Comparison of ENCODE assay signal across 18 cellular contexts in the genomic region with DNA sequence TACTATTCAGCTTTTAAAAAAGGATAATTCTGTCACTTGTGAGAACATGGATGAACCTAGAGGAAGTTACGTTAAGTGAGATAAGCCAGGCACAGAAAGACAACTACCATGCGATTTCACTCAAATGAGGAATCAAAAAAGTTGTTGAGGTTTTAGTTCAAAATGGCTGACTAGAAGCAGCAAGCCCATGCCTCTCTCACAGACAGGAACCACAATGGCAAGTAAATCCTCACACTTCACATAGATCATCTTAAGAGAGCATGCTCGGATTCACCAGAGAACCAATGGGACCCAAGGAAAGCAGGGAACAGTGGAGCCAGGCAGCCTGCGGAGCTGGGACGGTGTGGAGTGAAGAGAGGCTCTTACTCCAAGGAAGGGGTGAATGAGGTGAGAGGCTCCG.
DNase-seq lines count a peak whose midpoint lies in the region; ATAC-seq, FAIRE-seq and TF ChIP-seq lines count a peak whose summit lies in the region.
"Had no signal": no experiment of that assay in that cellular context is flagged by ENCODE, and none has a peak within 500 bp of the region (broad histone marks: within the 10 kb centered on the region; RNA-seq: fewer than 3 reads in every experiment).

No MANE protein-coding gene starts in this region.

- H3K4me3 Mint-ChIP-seq in activated CD4-positive, alpha-beta T cell treated with anti-CD3 and anti-CD28 coated beads, Interleukin-2, amount 10 ng/mL, durations not matched to agents 7 days and 5 days = no peak overlapping the region
- peak overlapping the region in 1 of 2 donors; percentile 38 for H3K4me3 Mint-ChIP-seq in effector memory CD8-positive, alpha-beta T cell

- H3K79me2 ChIP-seq in OCI-LY1 (ENCODE audit: insufficient read depth, low read length) = peaks cover 17% of the 10 kb centered on the region

- H3K27me3 ChIP-seq in OCI-LY1 (ENCODE audit: insufficient read depth, low read length) (no peaks in the 10 kb centered on the region), psoas muscle (ENCODE audit: insufficient read depth in 3 of 3, low read length in 2 of 3) (no peaks in the 10 kb centered on the region)
- H3K27me3 ChIP-seq: MG63 had no signal

- no peak for DNase-seq in activated CD4-positive, alpha-beta T cell treated with anti-CD3 and anti-CD28 coated beads, Interleukin-2, amount 10 ng/mL, durations not matched to agents 7 days and 5 days
- DNase-seq in activated CD4-positive, alpha-beta T cell treated with anti-CD3 and anti-CD28 coated beads for 1 hour = no peak
- DNase-seq in effector memory CD8-positive, alpha-beta T cell = no peak
- DNase-seq in H54 (ENCODE audit: insufficient read length, low spot score) (no peak), lower leg skin (ENCODE audit: low spot score in 2 of 2) (no peak), psoas muscle (no peak)
- DNase-seq in central memory CD4-positive, alpha-beta T cell = no peak
- DNase-seq: DMS79 treated with DMSO at 0.1 percent for 48 hours, GF-D8, KG1, MG63, NCI-H1417 treated with DMSO at 0.1 percent for 48 hours, NCI-H2029 treated with DMSO at 0.1 percent for 48 hours, NCI-H510A, PC-3 had no signal

- peaks cover 15% of the 10 kb centered on the region for H3K4me1 Mint-ChIP-seq in activated CD4-positive, alpha-beta T cell treated with anti-CD3 and anti-CD28 coated beads, Interleukin-2, amount 10 ng/mL, durations not matched to agents 7 days and 5 days
- H3K4me1 Mint-ChIP-seq in effector memory CD8-positive, alpha-beta T cell (ENCODE audit: low read depth in 2 of 2) = peaks cover 9 to 24% of the 10 kb centered on the region in 2 donors

- H3K27ac Mint-ChIP-seq in activated CD4-positive, alpha-beta T cell treated with anti-CD3 and anti-CD28 coated beads, Interleukin-2, amount 10 ng/mL, durations not matched to agents 7 days and 5 days = peak overlapping the region; percentile 75
- peak overlapping the region; percentile 38 to 78 for H3K27ac Mint-ChIP-seq in effector memory CD8-positive, alpha-beta T cell

- no peak for FAIRE-seq in H54 (lab: Jason Lieb, UNC)
- FAIRE-seq: A204.1, D721Med had no signal

- POLR2A ChIA-PET in activated CD4-positive, alpha-beta T cell treated with anti-CD3 and anti-CD28 coated beads, Interleukin-2, amount 10 ng/mL, durations not matched to agents 7 days and 5 days (lab: Charles Lee) = no interaction called here

- H3K9me3 Mint-ChIP-seq in activated CD4-positive, alpha-beta T cell treated with anti-CD3 and anti-CD28 coated beads, Interleukin-2, amount 10 ng/mL, durations not matched to agents 7 days and 5 days = peaks cover 5% of the 10 kb centered on the region
- H3K9me3 Mint-ChIP-seq in effector memory CD8-positive, alpha-beta T cell = peaks cover 2 to 16% of the 10 kb centered on the region in 2 donors

- H2AFZ ChIP-seq in OCI-LY1 (ENCODE audit: low read length) = no peak overlapping the region

- 0 out of 2 replicates have a peak, but pooled peaks cover 6% of the 10 kb centered on the region for H3K9me3 ChIP-seq in OCI-LY1 (ENCODE audit: low read length)
- H3K9me3 ChIP-seq in psoas muscle = no peaks in the 10 kb centered on the region

- no peaks in the 10 kb centered on the region for H3K9me2 ChIP-seq in OCI-LY1 (ENCODE audit: low read depth, low read length)

- peaks cover 35% of the 10 kb centered on the region for H3K4me1 ChIP-seq in OCI-LY1 (ENCODE audit: insufficient read depth, low read length, severe bottlenecking)
- no peaks in the 10 kb centered on the region for H3K4me1 ChIP-seq in psoas muscle

- no peaks in the 10 kb centered on the region for H3F3A ChIP-seq in OCI-LY1 (ENCODE audit: insufficient read depth, low read length)

- peak overlapping the region; percentile 77 for H3K4me2 ChIP-seq in OCI-LY1 (ENCODE audit: low read length)

- no peaks in the 10 kb centered on the region for H4K20me1 ChIP-seq in OCI-LY1 (ENCODE audit: insufficient read depth, low read length)

- intact Hi-C loops in lower leg skin (cut with DNase I; ENCODE audit: low total_unique reads) (no loop called here), psoas muscle (cut with DNase I) (loop anchor here in 1 of 2 donors (2.0 kb wide), 1 partner anchor 165 kb away; no protein-coding TSS in a partner anchor)

- H3K27ac ChIP-seq in OCI-LY1 (ENCODE audit: low read depth, low read length, poor library complexity, severe bottlenecking) (peak overlapping the region; percentile 98), psoas muscle (no peak overlapping the region)

- peaks cover 2% of the 10 kb centered on the region for H3K27me3 Mint-ChIP-seq in activated CD4-positive, alpha-beta T cell treated with anti-CD3 and anti-CD28 coated beads, Interleukin-2, amount 10 ng/mL, durations not matched to agents 7 days and 5 days
- no peaks in the 10 kb centered on the region for H3K27me3 Mint-ChIP-seq in effector memory CD8-positive, alpha-beta T cell

- TF ChIP-seq POLR2A in H54 (IDR thresholded peaks at IDR 0.05; ENCODE audit: low read depth, low read length) (no peak), lower leg skin (IDR thresholded peaks at IDR 0.05) (no peak)

- H3K9ac ChIP-seq in OCI-LY1 (ENCODE audit: low read length) = peak overlapping the region; percentile 85

- peak overlapping the region; percentile 61 for H3K4me3 ChIP-seq in OCI-LY1 (ENCODE audit: low read depth, low read length, poor library complexity, severe bottlenecking)
- H3K4me3 ChIP-seq in lower leg skin (ENCODE audit: low read depth, poor library complexity, severe bottlenecking) = no peak overlapping the region
- H3K4me3 ChIP-seq in psoas muscle = no peak overlapping the region
- H3K4me3 ChIP-seq: MG63 had no signal

- CTCF ChIA-PET in activated CD4-positive, alpha-beta T cell treated with anti-CD3 and anti-CD28 coated beads, Interleukin-2, amount 10 ng/mL, durations not matched to agents 7 days and 5 days (lab: Charles Lee) = no interaction called here

- WGBS in lower leg skin, 2 donors = 92 to 93% methylated on average over 6 of the region's 6 CpGs
- WGBS in psoas muscle, 3 donors = 78 to 87% (median 81%) methylated on average over 6 of the region's 6 CpGs

- no peak for ATAC-seq in effector memory CD8-positive, alpha-beta T cell (replicated peaks)
- no peak for ATAC-seq in psoas muscle
- ATAC-seq: PC-3 had no signal

- TF ChIP-seq CTCF in OCI-LY1 (IDR thresholded peaks at IDR 0.05; ENCODE audit: low read length) (no peak), lower leg skin (IDR thresholded peaks at IDR 0.05) (no peak), psoas muscle (IDR thresholded peaks at IDR 0.05) (no peak)

- H3K36me3 ChIP-seq in OCI-LY1 (ENCODE audit: insufficient read depth, low read length) (peaks cover 15% of the 10 kb centered on the region; the same call in 1 of the 2 replicates), psoas muscle (ENCODE audit: insufficient read depth in 1 of 2, low read depth in 1 of 2) (no peaks in the 10 kb centered on the region)
- H3K36me3 ChIP-seq: MG63 had no signal

- H3K36me3 Mint-ChIP-seq in activated CD4-positive, alpha-beta T cell treated with anti-CD3 and anti-CD28 coated beads, Interleukin-2, amount 10 ng/mL, durations not matched to agents 7 days and 5 days (ENCODE audit: low read depth) = no peaks in the 10 kb centered on the region
- no peaks in the 10 kb centered on the region for H3K36me3 Mint-ChIP-seq in effector memory CD8-positive, alpha-beta T cell (ENCODE audit: insufficient read depth)
